In the genomic region with DNA sequence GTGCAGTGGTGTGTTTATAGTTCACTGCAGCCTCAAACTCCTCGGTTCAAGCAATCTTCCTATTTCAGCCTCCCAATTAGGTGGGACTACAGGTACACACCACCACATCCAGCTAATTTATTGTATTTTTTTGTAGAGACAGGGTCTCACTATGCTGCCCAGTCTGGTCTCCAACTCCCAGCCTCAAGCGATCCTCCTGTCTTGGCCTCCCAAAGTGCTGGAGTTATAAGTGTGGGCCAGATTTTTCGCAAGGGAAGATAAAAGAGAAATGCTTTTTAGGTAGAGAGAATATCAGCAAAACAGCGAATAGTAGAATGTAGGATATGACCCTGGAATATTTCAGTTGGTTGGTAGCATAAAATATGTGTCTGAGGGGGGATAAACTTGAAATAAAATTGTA, we compare ENCODE assay signal across 1 cellular context.
A peak's percentile ranks its signal among the peaks of the same experiment; 100 is the strongest.
TF ChIP-seq lines count a peak whose summit lies in the region.

No MANE protein-coding gene starts in this region.

TF ChIP-seq in HepG2, 621 proteins besides CTCF, POLR2A, EP300 and RAD21:
- no peak for TF ChIP-seq ZEB1 (IDR thresholded peaks at IDR 0.05; ENCODE audit: insufficient replicate concordance, low read depth)
- TF ChIP-seq ZNF121 (CRISPR knock-in tag; IDR thresholded peaks at IDR 0.05), result peak; percentile 84
- TF ChIP-seq, protein P1, sequence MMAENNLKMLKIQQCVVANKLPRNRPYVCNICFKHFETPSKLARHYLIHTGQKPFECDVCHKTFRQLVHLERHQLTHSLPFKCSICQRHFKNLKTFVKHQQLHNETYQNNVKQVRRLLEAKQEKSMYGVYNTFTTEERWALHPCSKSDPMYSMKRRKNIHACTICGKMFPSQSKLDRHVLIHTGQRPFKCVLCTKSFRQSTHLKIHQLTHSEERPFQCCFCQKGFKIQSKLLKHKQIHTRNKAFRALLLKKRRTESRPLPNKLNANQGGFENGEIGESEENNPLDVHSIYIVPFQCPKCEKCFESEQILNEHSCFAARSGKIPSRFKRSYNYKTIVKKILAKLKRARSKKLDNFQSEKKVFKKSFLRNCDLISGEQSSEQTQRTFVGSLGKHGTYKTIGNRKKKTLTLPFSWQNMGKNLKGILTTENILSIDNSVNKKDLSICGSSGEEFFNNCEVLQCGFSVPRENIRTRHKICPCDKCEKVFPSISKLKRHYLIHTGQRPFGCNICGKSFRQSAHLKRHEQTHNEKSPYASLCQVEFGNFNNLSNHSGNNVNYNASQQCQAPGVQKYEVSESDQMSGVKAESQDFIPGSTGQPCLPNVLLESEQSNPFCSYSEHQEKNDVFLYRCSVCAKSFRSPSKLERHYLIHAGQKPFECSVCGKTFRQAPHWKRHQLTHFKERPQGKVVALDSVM (CRISPR knock-in tag; IDR thresholded peaks at IDR 0.05), result peak; percentile 76
